29 cellular contexts compared by ENCODE assay signal in genomic region chr9:94161673-94162072, GRCh38.
"Had no signal": no experiment of that assay in that cellular context is flagged by ENCODE, and none has a peak within 500 bp of the region (broad histone marks: within the 10 kb centered on the region; RNA-seq: fewer than 3 reads in every experiment).

No MANE protein-coding gene starts in this region.

- H3K9me3 ChIP-seq: MG63, SJCRH30 had no signal

- H3K36me3 ChIP-seq: MG63, SJCRH30 had no signal

- H3K27me3 Mint-ChIP-seq: activated CD4-positive, alpha-beta memory T cell treated with anti-CD3 and anti-CD28 coated beads, Interleukin-2, amount 10 ng/mL, durations not matched to agents 7 days and 5 days; activated naive CD8-positive, alpha-beta T cell; activated naive CD8-positive, alpha-beta T cell treated with anti-CD3 and anti-CD28 coated beads, Interleukin-2, amount 50 U/mL, for 24 hours had no signal

- H3K27ac ChIP-seq: SJCRH30, SK-N-MC, WERI-Rb-1 had no signal

- DNase-seq: activated CD4-positive, alpha-beta memory T cell treated with anti-CD3 and anti-CD28 coated beads, Interleukin-2, amount 10 ng/mL, durations not matched to agents 7 days and 5 days; activated CD4-positive, alpha-beta T cell treated with anti-CD3 and anti-CD28 coated beads for 1 hour; activated CD4-positive, alpha-beta T cell treated with anti-CD3 and anti-CD28 coated beads for 48 hours; activated CD4-positive, CD25-positive, alpha-beta regulatory T cell; activated effector memory CD4-positive, alpha-beta T cell treated with Interleukin-2 at 50 U/mL for 16 hours; activated naive CD4-positive, alpha-beta T cell treated with anti-CD3 and anti-CD28 coated beads, Interleukin-2, amount 10 ng/mL, durations not matched to agents 7 days and 5 days; activated naive CD8-positive, alpha-beta T cell treated with anti-CD3 and anti-CD28 coated beads, Interleukin-2, amount 50 U/mL, for 24 hours; activated T-cell treated with anti-CD3 and anti-CD28 coated beads, Interleukin-2, amount 50 U/mL, for 48 hours; anterior cingulate cortex; caudate nucleus; Kasumi-1; KG1; MG63; NCI-H1048; NCI-H1105 treated with DMSO at 0.1 percent for 48 hours; NCI-H1436; NCI-H1694 treated with DMSO at 0.1 percent for 48 hours; NCI-H2029; NCI-H345; NCI-H524 treated with DMSO at 0.1 percent for 48 hours; SHP77; SJCRH30; T1000; WERI-Rb-1 had no signal

- FAIRE-seq: bronchial epithelial cell had no signal

- H3K4me3 ChIP-seq: MG63, SJCRH30, SK-N-MC had no signal

- H3K27ac Mint-ChIP-seq: activated CD4-positive, alpha-beta memory T cell treated with anti-CD3 and anti-CD28 coated beads, Interleukin-2, amount 10 ng/mL, durations not matched to agents 7 days and 5 days; activated naive CD4-positive, alpha-beta T cell treated with anti-CD3 and anti-CD28 coated beads, Interleukin-2, amount 10 ng/mL, durations not matched to agents 7 days and 5 days; activated naive CD8-positive, alpha-beta T cell; activated naive CD8-positive, alpha-beta T cell treated with anti-CD3 and anti-CD28 coated beads, Interleukin-2, amount 50 U/mL, for 24 hours; brain had no signal

- H3K27me3 ChIP-seq: MG63, SJCRH30 had no signal

- H3K9me3 Mint-ChIP-seq: activated CD4-positive, alpha-beta memory T cell treated with anti-CD3 and anti-CD28 coated beads, Interleukin-2, amount 10 ng/mL, durations not matched to agents 7 days and 5 days; activated naive CD4-positive, alpha-beta T cell treated with anti-CD3 and anti-CD28 coated beads, Interleukin-2, amount 10 ng/mL, durations not matched to agents 7 days and 5 days; activated naive CD8-positive, alpha-beta T cell treated with anti-CD3 and anti-CD28 coated beads, Interleukin-2, amount 50 U/mL, for 24 hours; brain had no signal

- H3K36me3 Mint-ChIP-seq: activated naive CD4-positive, alpha-beta T cell treated with anti-CD3 and anti-CD28 coated beads, Interleukin-2, amount 10 ng/mL, durations not matched to agents 7 days and 5 days; activated naive CD8-positive, alpha-beta T cell; brain had no signal

- H3K4me3 Mint-ChIP-seq: activated CD4-positive, alpha-beta memory T cell treated with anti-CD3 and anti-CD28 coated beads, Interleukin-2, amount 10 ng/mL, durations not matched to agents 7 days and 5 days; activated naive CD4-positive, alpha-beta T cell treated with anti-CD3 and anti-CD28 coated beads, Interleukin-2, amount 10 ng/mL, durations not matched to agents 7 days and 5 days; activated naive CD8-positive, alpha-beta T cell; activated naive CD8-positive, alpha-beta T cell treated with anti-CD3 and anti-CD28 coated beads, Interleukin-2, amount 50 U/mL, for 24 hours; brain had no signal

- ATAC-seq: activated naive CD8-positive, alpha-beta T cell treated with anti-CD3 and anti-CD28 coated beads, Interleukin-2, amount 50 U/mL, for 24 hours; Panc1 had no signal
